ENCODE assay signal across 9 cellular contexts in genomic region chr5:138354926-138355378, GRCh38. TPM values are rescaled to one million over a fixed set of nuclear protein-coding genes. Genes with fewer than 3 reads are reported as not detected.
DNase-seq lines count a peak whose midpoint lies in the region; ATAC-seq and TF ChIP-seq lines count a peak whose summit lies in the region.
"Had no signal": no experiment of that assay in that cellular context is flagged by ENCODE, and none has a peak within 500 bp of the region (broad histone marks: within the 10 kb centered on the region; RNA-seq: fewer than 3 reads in every experiment).

No MANE protein-coding gene starts in this region.

- TF ChIP-seq POLR2A in esophagus squamous epithelium (IDR thresholded peaks at IDR 0.05), result no peak

- H3K4me3 Mint-ChIP-seq in activated CD8-positive, alpha-beta memory T cell treated with anti-CD3 and anti-CD28 coated beads, Interleukin-2, amount 10 ng/mL, durations not matched to agents 7 days and 5 days, result peak overlapping the region; percentile 94

- H3K4me3 ChIP-seq in HAP-1, result peak overlapping the region; percentile 75
- H3K4me3 ChIP-seq in esophagus squamous epithelium, result peak overlapping the region in 3 of 4 donors; percentile 88 to 98 (median 97)

- 15 to 19% methylated on average over 6 of the region's 6 CpGs for WGBS in esophagus squamous epithelium, 2 donors

- CTCF ChIA-PET in activated CD8-positive, alpha-beta memory T cell treated with anti-CD3 and anti-CD28 coated beads, Interleukin-2, amount 10 ng/mL, durations not matched to agents 7 days and 5 days (lab: Charles Lee), result interaction anchor here (1.0 to 10.5 kb wide), 9 partner anchors 10 to 176 kb away, joined by 3 to 382 read pairs (median 10); partner anchors contain the start of genes BRD8, CDC23, CDC25C and FAM53C

- ATAC-seq in activated CD8-positive, alpha-beta memory T cell treated with anti-CD3 and anti-CD28 coated beads, Interleukin-2, amount 10 ng/mL, durations not matched to agents 7 days and 5 days, result peak; percentile 63
- ATAC-seq in omental fat pad (ENCODE audit: low FRiP score) (peak; percentile 37), GM18502 (IDR thresholded peaks at IDR 0.05; ENCODE audit: poor library complexity, unreplicated experiment) (no peak)

- peaks cover 16% of the 10 kb centered on the region for H3K36me3 Mint-ChIP-seq in activated CD8-positive, alpha-beta memory T cell treated with anti-CD3 and anti-CD28 coated beads, Interleukin-2, amount 10 ng/mL, durations not matched to agents 7 days and 5 days

- peak overlapping the region in 3 of 4 donors; percentile 97 to 99 (median 97) for H3K27ac ChIP-seq in esophagus squamous epithelium

- TF ChIP-seq CTCF in esophagus squamous epithelium (IDR thresholded peaks at IDR 0.05), result no peak
- no peak for TF ChIP-seq CTCF in omental fat pad (IDR thresholded peaks at IDR 0.05)

- no peaks in the 10 kb centered on the region for H3K27me3 ChIP-seq in HAP-1 (ENCODE audit: low read depth)
- H3K27me3 ChIP-seq in esophagus squamous epithelium, result no peaks in the 10 kb centered on the region
- H3K27me3 ChIP-seq: adrenal gland had no signal

- peaks cover 7% of the 10 kb centered on the region for H3K36me3 ChIP-seq in HAP-1 (replicated peaks)
- no peaks in the 10 kb centered on the region for H3K36me3 ChIP-seq in esophagus squamous epithelium
- H3K36me3 ChIP-seq: adrenal gland had no signal

- peaks cover 46% of the 10 kb centered on the region for H3K4me1 Mint-ChIP-seq in activated CD8-positive, alpha-beta memory T cell treated with anti-CD3 and anti-CD28 coated beads, Interleukin-2, amount 10 ng/mL, durations not matched to agents 7 days and 5 days

- H3K4me1 ChIP-seq in HAP-1, result peaks cover 13% of the 10 kb centered on the region
- peaks cover 8 to 52% (median 23%) of the 10 kb centered on the region in 3 donors for H3K4me1 ChIP-seq in esophagus squamous epithelium

- in situ Hi-C loops in HAP-1 (cut with MboI; ENCODE audit: low sequenced_read_pairs), result no loop called here

- peak overlapping the region; percentile 97 for H3K27ac Mint-ChIP-seq in activated CD8-positive, alpha-beta memory T cell treated with anti-CD3 and anti-CD28 coated beads, Interleukin-2, amount 10 ng/mL, durations not matched to agents 7 days and 5 days

- H3K9me3 ChIP-seq in HAP-1 (0 out of 2 replicates have a peak, but pooled peaks cover 4% of the 10 kb centered on the region), esophagus squamous epithelium (peaks cover 0 to 6% (median 5%) of the 10 kb centered on the region in 3 donors)
- H3K9me3 ChIP-seq: adrenal gland had no signal

- peaks cover 5% of the 10 kb centered on the region for H3K9me3 Mint-ChIP-seq in activated CD8-positive, alpha-beta memory T cell treated with anti-CD3 and anti-CD28 coated beads, Interleukin-2, amount 10 ng/mL, durations not matched to agents 7 days and 5 days (ENCODE audit: low read depth)

- peak; percentile 47 for DNase-seq in ELF-1 (ENCODE audit: low read depth, low spot score)
- DNase-seq in HAP-1 (ENCODE audit: low spot score in 2 of 2), result peak; percentile 64 to 66
- DNase-seq in NCI-H748 (lab: John Stamatoyannopoulos, UW; ENCODE audit: unreplicated experiment), result peak; percentile 66
- DNase-seq in activated CD8-positive, alpha-beta memory T cell treated with anti-CD3 and anti-CD28 coated beads, Interleukin-2, amount 10 ng/mL, durations not matched to agents 7 days and 5 days, result peak; percentile 78
- no peak for DNase-seq in esophagus squamous epithelium (lab: John Stamatoyannopoulos, UW)
- DNase-seq in omental fat pad (ENCODE audit: low spot score), result no peak
- no peak for DNase-seq in SHP77 treated with DMSO at 0.1 percent for 48 hours (lab: John Stamatoyannopoulos, UW)

- H3K27me3 Mint-ChIP-seq in activated CD8-positive, alpha-beta memory T cell treated with anti-CD3 and anti-CD28 coated beads, Interleukin-2, amount 10 ng/mL, durations not matched to agents 7 days and 5 days, result no peaks in the 10 kb centered on the region

- intact Hi-C loops in esophagus squamous epithelium (cut with DNase I), result no loop called here

RNA-seq across cellular contexts. Expression of gene KDM3B, which starts 2.5 kb away (rescaled TPM):
- 10 to 100 TPM; 57.4 to 60.5 TPM for total RNA-seq in activated CD8-positive, alpha-beta memory T cell treated with anti-CD3 and anti-CD28 coated beads, Interleukin-2, amount 10 ng/mL, durations not matched to agents 7 days and 5 days
- total RNA-seq in esophagus squamous epithelium, result 10 to 100 TPM; 34.5 to 53.8 (median 36.2) TPM
- total RNA-seq in omental fat pad, result 10 to 100 TPM; 47.6 to 66.2 (median 54.1) TPM

RNA-seq across cellular contexts. Expression of gene FAM53C, which starts 16.9 kb away (rescaled TPM):
- 10 to 100 TPM; 30.5 to 33.5 TPM for total RNA-seq in activated CD8-positive, alpha-beta memory T cell treated with anti-CD3 and anti-CD28 coated beads, Interleukin-2, amount 10 ng/mL, durations not matched to agents 7 days and 5 days
- total RNA-seq in esophagus squamous epithelium (10 to 100 TPM; 12.1 to 14.2 (median 13.4) TPM), omental fat pad (10 to 100 TPM; 21.9 to 38.7 (median 25.3) TPM)

RNA-seq across cellular contexts. Expression of gene CDC25C, which starts 23.3 kb away (rescaled TPM):
- 10 to 100 TPM; 14.9 to 21.3 TPM for total RNA-seq in activated CD8-positive, alpha-beta memory T cell treated with anti-CD3 and anti-CD28 coated beads, Interleukin-2, amount 10 ng/mL, durations not matched to agents 7 days and 5 days
- total RNA-seq in esophagus squamous epithelium, result 1 to 10 TPM in 3 of 4 donors, under 1 TPM in 1; 0.80 to 3.1 (median 1.8) TPM
- under 1 TPM in 2 of 4 donors, not detected in 2; 0.56 to 0.72 TPM for total RNA-seq in omental fat pad

Comparison
In these comparisons a context has a peak if more than half of its experiments do, and no peak if none do; other contexts are left out.
1. DNase-seq: peak in ELF-1 (single experiment), HAP-1 (2 of 2), NCI-H748 (single experiment) and activated CD8-positive, alpha-beta memory T cell treated with anti-CD3 and anti-CD28 coated beads, Interleukin-2, amount 10 ng/mL, durations not matched to agents 7 days and 5 days (single experiment); none in esophagus squamous epithelium (single experiment), omental fat pad (single experiment) and SHP77 treated with DMSO at 0.1 percent for 48 hours (single experiment).